Comparison of ENCODE assay signal across 8 cellular contexts in the genomic region with DNA sequence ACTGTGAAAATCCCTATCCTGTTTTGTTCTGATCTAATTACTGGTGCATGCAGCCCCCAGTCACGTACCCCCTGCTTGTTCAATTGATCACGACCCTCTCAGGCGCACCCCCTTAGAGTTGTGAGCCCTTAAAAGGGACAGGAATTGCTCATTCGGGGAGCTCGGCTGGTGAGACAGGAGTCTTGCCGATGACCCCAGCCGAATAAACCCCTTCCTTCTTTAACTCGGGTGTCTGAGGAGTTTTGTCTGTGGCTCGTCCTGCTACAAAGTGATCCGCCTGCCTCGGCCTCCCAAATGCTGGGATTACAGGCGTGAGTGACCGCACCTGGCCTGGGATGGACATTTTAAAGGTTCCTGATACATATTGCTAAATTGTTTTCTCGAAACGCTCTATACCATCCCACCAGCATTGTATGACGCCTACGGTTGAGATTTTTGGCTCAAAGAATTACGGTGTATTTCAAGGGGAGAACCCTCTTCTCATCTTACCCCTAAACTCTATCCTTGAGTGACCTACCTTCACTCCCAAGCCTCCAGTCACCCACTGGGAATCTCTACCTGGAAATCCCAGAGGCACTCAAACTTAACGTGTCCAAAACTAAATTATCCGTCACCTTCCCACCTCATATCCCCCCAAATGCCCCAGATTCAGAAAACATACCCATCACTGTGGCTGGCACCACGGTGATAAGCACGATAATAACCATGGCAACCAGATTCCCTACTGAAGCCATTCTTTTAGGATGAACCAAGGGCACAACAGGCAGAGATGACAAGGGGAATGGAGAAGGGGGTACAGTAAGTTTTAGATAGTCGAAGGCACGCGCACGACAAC. TPM values are rescaled to one million over a fixed set of nuclear protein-coding genes. Genes with fewer than 3 reads are reported as not detected.
DNase-seq lines count a peak whose midpoint lies in the region; ATAC-seq and TF ChIP-seq lines count a peak whose summit lies in the region.

No MANE protein-coding gene starts in this region.

- DNase-seq in IMR-90 (no peak), caudate nucleus (lab: John Stamatoyannopoulos, UW) (peak in 1 of 61 donors; percentile 17), naive B cell (no peak), NOMO-1 treated with DMSO at 0.1 percent for 48 hours (lab: John Stamatoyannopoulos, UW; ENCODE audit: unreplicated experiment) (no peak), CD1c-positive myeloid dendritic cell (ENCODE audit: extremely low spot score) (no peak), SKM-1 (lab: John Stamatoyannopoulos, UW; ENCODE audit: unreplicated experiment) (no peak), NCI-H510A (lab: John Stamatoyannopoulos, UW) (no peak)

- intact Hi-C loops in IMR-90 (cut with micrococcal nuclease), result no loop called here

- H2AFZ ChIP-seq in IMR-90 (replicated peaks; ENCODE audit: low read length, poor library complexity), result peak overlapping the region; percentile 97

- POLR2A ChIA-PET in IMR-90 (lab: Charles Lee; ENCODE audit: unreplicated experiment), result no interaction called here

- H3K14ac ChIP-seq in IMR-90 (replicated peaks; ENCODE audit: low read depth, low read length), result peak overlapping the region; percentile 97

- ATAC-seq in GM19324 (IDR thresholded peaks at IDR 0.05; ENCODE audit: low FRiP score, unreplicated experiment) (peak; percentile 17), IMR-90 (ENCODE audit: low read depth) (peak; percentile 18), naive B cell (ENCODE audit: low read depth in 2 of 2) (peak; percentile 30 to 33)

- H3K9me3 ChIP-seq in IMR-90 (ENCODE audit: control insufficient read depth, insufficient read depth, low read length), result no peaks in the 10 kb centered on the region

- peak overlapping the region; percentile 96 for H4K5ac ChIP-seq in IMR-90 (ENCODE audit: low read depth, low read length)

- H2BK15ac ChIP-seq in IMR-90 (ENCODE audit: low read depth, low read length), result peak overlapping the region; percentile 29; the same call in 1 of the 3 replicates

- dilution Hi-C loops in IMR-90 (cut with HindIII; ENCODE audit: low sequenced_read_pairs, unreplicated experiment), result no loop called here

- peak overlapping the region; percentile 97 for H3K9ac ChIP-seq in IMR-90 (ENCODE audit: low read depth, low read length)

- H2BK120ac ChIP-seq in IMR-90 (ENCODE audit: low read depth, low read length), result peak overlapping the region; percentile 60

- H3K23ac ChIP-seq in IMR-90 (ENCODE audit: low read depth, low read length), result peak overlapping the region; percentile 94

- no TSS peak for BruUV-seq in IMR-90 (replicated peaks; lab: Mats Ljungman, UMichigan)

- H3K4me1 ChIP-seq in IMR-90 (ENCODE audit: control insufficient read depth, insufficient read depth, low read length), result peaks cover 5% of the 10 kb centered on the region

- peak overlapping the region; percentile 97 for H2AK5ac ChIP-seq in IMR-90 (ENCODE audit: low read depth, low read length)

- no peak for TF ChIP-seq POLR2A in IMR-90 (IDR thresholded peaks at IDR 0.05; ENCODE audit: low read depth, low read length)

- CTCF ChIA-PET in IMR-90 (lab: Yijun Ruan, JAX), result interaction anchor here (0.8 to 1.9 kb wide), 2 partner anchors 10 to 14 kb away, joined by 3 to 10 read pairs; no protein-coding TSS in a partner anchor

- peak overlapping the region; percentile 85 for H3K56ac ChIP-seq in IMR-90 (ENCODE audit: extremely low read depth, insufficient read depth, low read length)

- no peaks in the 10 kb centered on the region for H4K20me1 ChIP-seq in IMR-90 (ENCODE audit: insufficient read depth, low read length)

- no peaks in the 10 kb centered on the region for H3K27me3 ChIP-seq in IMR-90 (ENCODE audit: control insufficient read depth, insufficient read depth, low read length)

- peak overlapping the region; percentile 96 for H3K4ac ChIP-seq in IMR-90 (ENCODE audit: low read depth, low read length)

- TF ChIP-seq CTCF in IMR-90 (conservative IDR thresholded peaks at IDR 0.05; ENCODE audit: low read depth, low read length), result no peak

- peaks cover 4% of the 10 kb centered on the region for H3K9me1 ChIP-seq in IMR-90 (ENCODE audit: insufficient read depth, low read length)

- H3K4me3 Mint-ChIP-seq in naive B cell, result peak overlapping the region; percentile 81 to 96 (median 93)

- H4K91ac ChIP-seq in IMR-90 (ENCODE audit: insufficient read depth, low read depth, low read length), result peak overlapping the region; percentile 97

- H3K4me2 ChIP-seq in IMR-90 (ENCODE audit: low read depth, low read length), result peak overlapping the region; percentile 95

- H3K36me3 Mint-ChIP-seq in naive B cell, result no peaks in the 10 kb centered on the region

- H4K8ac ChIP-seq in IMR-90 (ENCODE audit: low read depth in 2 of 2, low read length in 2 of 2), result peak overlapping the region; percentile 99 to 100

- peaks cover 13 to 43% of the 10 kb centered on the region in 2 experiments for H3K79me1 ChIP-seq in IMR-90 (ENCODE audit: low read depth in 1 of 2, low read length in 2 of 2)

- in situ Hi-C loops in IMR-90 (cut with MboI; ENCODE audit: low sequenced_read_pairs), result no loop called here

- no peaks in the 10 kb centered on the region for H3K27me3 Mint-ChIP-seq in naive B cell

- H2AK9ac ChIP-seq in IMR-90 (replicated peaks; ENCODE audit: low read depth, low read length, poor library complexity), result peak overlapping the region; percentile 95

- peak overlapping the region; percentile 71 for H3K4me3 ChIP-seq in IMR-90 (ENCODE audit: insufficient read depth, low read depth, low read length)

- no peaks in the 10 kb centered on the region for H3K36me3 ChIP-seq in IMR-90 (ENCODE audit: control insufficient read depth, insufficient read depth, low read length)

- H3K27ac Mint-ChIP-seq in naive B cell, result peak overlapping the region; percentile 72 to 96 (median 93)

- 43% methylated on average over 7 of the region's 26 CpGs; no CpG with 5 or more reads in 1 of the 2 experiments for WGBS in IMR-90 (ENCODE audit: extremely low coverage in 2 of 2, insufficient read length in 1 of 2), 2 experiments

- H3K18ac ChIP-seq in IMR-90 (ENCODE audit: low read depth, low read length), result peak overlapping the region; percentile 90

- no peak for TF ChIP-seq RAD21 in IMR-90 (IDR thresholded peaks at IDR 0.05; ENCODE audit: low read length)

- H2BK20ac ChIP-seq in IMR-90 (ENCODE audit: low read depth, low read length), result peak overlapping the region; percentile 35; the same call in 1 of the 2 replicates

- H3K9me3 Mint-ChIP-seq in naive B cell, result no peaks in the 10 kb centered on the region

- peak overlapping the region; percentile 91 for H3K27ac ChIP-seq in IMR-90 (ENCODE audit: insufficient read depth, low read length)
- H3K27ac ChIP-seq in caudate nucleus (ENCODE audit: low read depth, low read length), result peak overlapping the region; percentile 89

- H2BK5ac ChIP-seq in IMR-90 (ENCODE audit: low read depth, low read length, poor library complexity, severe bottlenecking), result peak overlapping the region; percentile 90

- peaks cover 22 to 31% (median 24%) of the 10 kb centered on the region in 3 donors for H3K4me1 Mint-ChIP-seq in naive B cell

TF ChIP-seq in IMR-90, 13 proteins besides CTCF, POLR2A, EP300 and RAD21:
- TF ChIP-seq MAFK (IDR thresholded peaks at IDR 0.05; ENCODE audit: low read depth, low read length) (no peak), MAZ (IDR thresholded peaks at IDR 0.05; ENCODE audit: borderline replicate concordance, low read depth, low read length) (no peak), RFX5 (IDR thresholded peaks at IDR 0.05; ENCODE audit: low read depth, low read length) (no peak), MXI1 (IDR thresholded peaks at IDR 0.05; ENCODE audit: borderline replicate concordance, low read depth, low read length) (no peak), FOS (IDR thresholded peaks at IDR 0.05; ENCODE audit: low read depth, low read length) (no peak), NFE2L2 (IDR thresholded peaks at IDR 0.05; ENCODE audit: low read depth, low read length) (no peak), CHD1 (IDR thresholded peaks at IDR 0.05; ENCODE audit: low read depth, low read length) (no peak), RCOR1 (IDR thresholded peaks at IDR 0.05; ENCODE audit: insufficient replicate concordance, low read length) (no peak), SMC3 (IDR thresholded peaks at IDR 0.05; ENCODE audit: low read depth, low read length) (no peak), BHLHE40 (IDR thresholded peaks at IDR 0.05; ENCODE audit: low read depth, low read length) (no peak), CEBPB (IDR thresholded peaks at IDR 0.05; ENCODE audit: low read depth, low read length) (no peak)
- TF ChIP-seq, protein P1, sequence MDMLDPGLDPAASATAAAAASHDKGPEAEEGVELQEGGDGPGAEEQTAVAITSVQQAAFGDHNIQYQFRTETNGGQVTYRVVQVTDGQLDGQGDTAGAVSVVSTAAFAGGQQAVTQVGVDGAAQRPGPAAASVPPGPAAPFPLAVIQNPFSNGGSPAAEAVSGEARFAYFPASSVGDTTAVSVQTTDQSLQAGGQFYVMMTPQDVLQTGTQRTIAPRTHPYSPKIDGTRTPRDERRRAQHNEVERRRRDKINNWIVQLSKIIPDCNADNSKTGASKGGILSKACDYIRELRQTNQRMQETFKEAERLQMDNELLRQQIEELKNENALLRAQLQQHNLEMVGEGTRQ (IDR thresholded peaks at IDR 0.05; ENCODE audit: low read depth, low read length), result no peak
- TF ChIP-seq, protein P2, sequence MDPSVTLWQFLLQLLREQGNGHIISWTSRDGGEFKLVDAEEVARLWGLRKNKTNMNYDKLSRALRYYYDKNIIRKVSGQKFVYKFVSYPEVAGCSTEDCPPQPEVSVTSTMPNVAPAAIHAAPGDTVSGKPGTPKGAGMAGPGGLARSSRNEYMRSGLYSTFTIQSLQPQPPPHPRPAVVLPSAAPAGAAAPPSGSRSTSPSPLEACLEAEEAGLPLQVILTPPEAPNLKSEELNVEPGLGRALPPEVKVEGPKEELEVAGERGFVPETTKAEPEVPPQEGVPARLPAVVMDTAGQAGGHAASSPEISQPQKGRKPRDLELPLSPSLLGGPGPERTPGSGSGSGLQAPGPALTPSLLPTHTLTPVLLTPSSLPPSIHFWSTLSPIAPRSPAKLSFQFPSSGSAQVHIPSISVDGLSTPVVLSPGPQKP (IDR thresholded peaks at IDR 0.05; ENCODE audit: borderline replicate concordance, low read depth, low read length), result no peak

RNA-seq across cellular contexts. Expression of gene POLA2, which starts 0.8 kb away (rescaled TPM):
- 12.2 and 14.2 TPM in 2 replicates for total RNA-seq in IMR-90 (2012; rRNA removed)
- polyA plus RNA-seq in IMR-90 (2012; rRNA removed) (17.3 and 19.9 TPM in 2 replicates), naive B cell (ENCODE audit: low read depth in 6 of 6) (10 to 100 TPM; 11.9 to 20.4 (median 16.2) TPM)
- polyA plus RNA-seq in IMR-90 (2012; cell fraction: cytosol; rRNA removed), result 7.9 and 20.1 TPM in 2 replicates
- polyA plus RNA-seq in IMR-90 (2012; cell fraction: nucleus; rRNA removed; ENCODE audit: low replicate concordance), result 12.7 and 14.4 TPM in 2 replicates

RNA-seq across cellular contexts. Expression of gene CDC42EP2, which starts 53.7 kb away (rescaled TPM):
- 5.2 and 5.3 TPM in 2 replicates for total RNA-seq in IMR-90 (2012; rRNA removed)
- polyA plus RNA-seq in IMR-90 (2012; rRNA removed) (27.5 and 31.3 TPM in 2 replicates), naive B cell (ENCODE audit: low read depth in 6 of 6) (under 1 TPM in 1 of 6 donors, not detected in 5; 0.88 TPM)
- 21.0 and 67.9 TPM in 2 replicates for polyA plus RNA-seq in IMR-90 (2012; cell fraction: cytosol; rRNA removed)
- polyA plus RNA-seq in IMR-90 (2012; cell fraction: nucleus; rRNA removed; ENCODE audit: low replicate concordance), result 50.4 and 79.5 TPM in 2 replicates

Comparison
In these comparisons a context has a peak if more than half of its experiments do, and no peak if none do; other contexts are left out.
1. RNA of gene CDC42EP2, which starts 53.7 kb away (polyA plus RNA-seq): 21.0 to 79.5 TPM in IMR-90; 0.88 TPM in naive B cell; every median in the first group is over 10 times any median in the second.
2. Peak in every context shown above with its lines, with median percentiles within 50 percentile points of each other: ATAC-seq.